ENCODE assay signal across 9 cellular contexts in the genomic region with DNA sequence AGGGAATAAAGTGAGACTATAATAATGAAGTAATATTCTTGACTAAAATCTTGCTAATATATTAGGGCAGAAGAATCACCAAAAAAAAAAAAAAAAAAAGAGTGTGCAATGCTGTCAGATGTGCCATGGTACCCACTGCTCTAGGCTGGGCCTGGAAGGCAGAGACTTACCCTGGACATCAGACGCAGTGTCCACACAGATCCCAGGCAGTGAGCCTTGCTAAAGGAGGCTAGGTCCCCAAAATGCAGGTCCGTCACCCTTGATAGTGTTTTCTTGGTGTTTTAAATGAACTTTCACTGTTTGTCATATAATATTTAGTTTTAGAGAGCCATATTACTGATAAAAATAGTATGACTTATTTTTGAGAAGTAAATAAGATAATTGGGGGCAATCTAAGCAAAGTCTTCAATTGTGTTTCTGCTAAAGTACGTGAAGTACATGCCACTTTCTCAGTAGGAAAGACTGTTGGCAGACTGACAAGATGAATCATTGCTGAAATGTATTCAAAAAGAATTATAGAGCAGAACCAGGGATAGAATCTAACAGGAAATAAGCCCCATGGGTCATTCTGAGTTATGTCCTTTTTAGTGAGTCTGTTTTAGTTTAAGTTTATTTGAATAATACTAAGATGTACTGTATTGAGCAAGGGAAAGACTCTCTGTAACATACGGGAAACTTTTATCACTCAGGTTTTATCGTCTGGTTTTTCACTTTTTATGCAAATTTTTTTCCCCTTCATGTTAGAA.
A peak's percentile ranks its signal among the peaks of the same experiment; 100 is the strongest.
DNase-seq lines count a peak whose midpoint lies in the region; ATAC-seq and TF ChIP-seq lines count a peak whose summit lies in the region.
"Had no signal": no experiment of that assay in that cellular context is flagged by ENCODE, and none has a peak within 500 bp of the region (broad histone marks: within the 10 kb centered on the region; RNA-seq: fewer than 3 reads in every experiment).

No MANE protein-coding gene starts in this region.

- intact Hi-C loops in MCF 10A (cut with micrococcal nuclease) (no loop called here), breast epithelium (cut with DNase I; ENCODE audit: low total_unique reads) (no loop called here)

- CTCF ChIA-PET in MCF 10A (lab: Yijun Ruan, JAX) = interaction anchor here (0.5 to 1.5 kb wide), 3 partner anchors 63 to 516 kb away, joined by 3 to 4 read pairs (median 3); no protein-coding TSS in a partner anchor

- TF ChIP-seq CTCF in MCF 10A (IDR thresholded peaks at IDR 0.05; ENCODE audit: unreplicated experiment) = no peak
- no peak for TF ChIP-seq CTCF in breast epithelium (IDR thresholded peaks at IDR 0.05)
- no peak for TF ChIP-seq CTCF in RWPE2 (IDR thresholded peaks at IDR 0.05; ENCODE audit: poor library complexity, severe bottlenecking)
- TF ChIP-seq CTCF in suprapubic skin (IDR thresholded peaks at IDR 0.05) = no peak

- H3K36me3 ChIP-seq in breast epithelium (no peaks in the 10 kb centered on the region), RWPE2 (ENCODE audit: low read depth) (no peaks in the 10 kb centered on the region), suprapubic skin (no peaks in the 10 kb centered on the region)

- no peaks in the 10 kb centered on the region for H3K36me3 Mint-ChIP-seq in MCF 10A (ENCODE audit: insufficient read depth, unreplicated experiment)
- H3K36me3 Mint-ChIP-seq in natural killer cell treated with Interleukin-12 subunit alpha and Interleukin-12 subunit beta and Interleukin-15 and Interleukin-18, amount 100 ng/mL, for 72 hours = peaks cover 4% of the 10 kb centered on the region

- peaks cover 17% of the 10 kb centered on the region for H3K4me1 Mint-ChIP-seq in MCF 10A (ENCODE audit: insufficient read depth, unreplicated experiment)
- no peaks in the 10 kb centered on the region for H3K4me1 Mint-ChIP-seq in natural killer cell treated with Interleukin-12 subunit alpha and Interleukin-12 subunit beta and Interleukin-15 and Interleukin-18, amount 100 ng/mL, for 72 hours (ENCODE audit: low read depth in 2 of 2)

- POLR2A ChIA-PET in MCF 10A (lab: Yijun Ruan, JAX) = interaction anchor here (0.9 to 1.9 kb wide), 3 partner anchors 23 to 32 kb away, joined by 4 read pairs; no protein-coding TSS in a partner anchor

- no peaks in the 10 kb centered on the region for H3K27me3 ChIP-seq in breast epithelium
- H3K27me3 ChIP-seq in RWPE2 (ENCODE audit: insufficient read depth, poor library complexity, severe bottlenecking) = no peaks in the 10 kb centered on the region
- H3K27me3 ChIP-seq in suprapubic skin = no peaks in the 10 kb centered on the region

- no peaks in the 10 kb centered on the region for H3K9me3 ChIP-seq in breast epithelium
- H3K9me3 ChIP-seq in RWPE2 (ENCODE audit: severe bottlenecking) = no peaks in the 10 kb centered on the region
- no peaks in the 10 kb centered on the region for H3K9me3 ChIP-seq in suprapubic skin

- peak; percentile 94 for ATAC-seq in RWPE2 (ENCODE audit: low read depth)
- no peak for ATAC-seq in GM19467 (IDR thresholded peaks at IDR 0.05; ENCODE audit: unreplicated experiment)
- ATAC-seq in natural killer cell treated with Interleukin-12 subunit alpha and Interleukin-12 subunit beta and Interleukin-15 and Interleukin-18, amount 100 ng/mL, for 72 hours = no peak

- peak overlapping the region; percentile 39 for H3K27ac Mint-ChIP-seq in MCF 10A (ENCODE audit: low read depth, unreplicated experiment)
- no peak overlapping the region for H3K27ac Mint-ChIP-seq in natural killer cell treated with Interleukin-12 subunit alpha and Interleukin-12 subunit beta and Interleukin-15 and Interleukin-18, amount 100 ng/mL, for 72 hours

- no peak for TF ChIP-seq EP300 in suprapubic skin (IDR thresholded peaks at IDR 0.05)

- TF ChIP-seq POLR2A in breast epithelium (IDR thresholded peaks at IDR 0.05) (no peak), suprapubic skin (IDR thresholded peaks at IDR 0.05) (no peak)

- BruUV-seq in MCF 10A (replicated peaks; lab: Mats Ljungman, UMichigan) = TSS peak; percentile 84

- H3K27ac ChIP-seq in breast epithelium = no peak overlapping the region
- peak overlapping the region; percentile 93 for H3K27ac ChIP-seq in RWPE2 (ENCODE audit: poor library complexity, severe bottlenecking)
- no peak overlapping the region for H3K27ac ChIP-seq in suprapubic skin

- H3K4me3 ChIP-seq in breast epithelium (no peak overlapping the region), RWPE2 (ENCODE audit: severe bottlenecking) (no peak overlapping the region), suprapubic skin (no peak overlapping the region)

- H3K27me3 Mint-ChIP-seq in MCF 10A (ENCODE audit: insufficient read depth, unreplicated experiment) = no peaks in the 10 kb centered on the region
- H3K27me3 Mint-ChIP-seq in natural killer cell treated with Interleukin-12 subunit alpha and Interleukin-12 subunit beta and Interleukin-15 and Interleukin-18, amount 100 ng/mL, for 72 hours = no peaks in the 10 kb centered on the region

- WGBS in suprapubic skin = 53% methylated on average over 5 of the region's 5 CpGs

- H3K4me1 ChIP-seq in breast epithelium (no peaks in the 10 kb centered on the region), RWPE2 (ENCODE audit: insufficient read depth, poor library complexity, severe bottlenecking) (peaks cover 28% of the 10 kb centered on the region), suprapubic skin (peaks cover 6% of the 10 kb centered on the region)

- no peaks in the 10 kb centered on the region for H3K9me3 Mint-ChIP-seq in MCF 10A (ENCODE audit: unreplicated experiment)
- peaks cover 22% of the 10 kb centered on the region for H3K9me3 Mint-ChIP-seq in natural killer cell treated with Interleukin-12 subunit alpha and Interleukin-12 subunit beta and Interleukin-15 and Interleukin-18, amount 100 ng/mL, for 72 hours

- no peak overlapping the region for H3K4me3 Mint-ChIP-seq in MCF 10A (ENCODE audit: unreplicated experiment)
- H3K4me3 Mint-ChIP-seq in natural killer cell treated with Interleukin-12 subunit alpha and Interleukin-12 subunit beta and Interleukin-15 and Interleukin-18, amount 100 ng/mL, for 72 hours = no peak overlapping the region

- DNase-seq in MCF 10A (ENCODE audit: unreplicated experiment) (peak; percentile 95), breast epithelium (ENCODE audit: low spot score in 2 of 2) (no peak), RWPE2 (ENCODE audit: low spot score) (no peak), fibroblast of the conjunctiva (ENCODE audit: low read depth) (peak; percentile 90), DMS153 (lab: John Stamatoyannopoulos, UW) (no peak), suprapubic skin (ENCODE audit: low spot score in 2 of 2) (no peak)
- DNase-seq in natural killer cell treated with Interleukin-12 subunit alpha and Interleukin-12 subunit beta and Interleukin-15 and Interleukin-18, amount 100 ng/mL, for 72 hours (ENCODE audit: low spot score) = no peak
- DNase-seq: activated CD4-positive, alpha-beta T cell treated with anti-CD3 and anti-CD28 coated beads, Interleukin-2, amount 50 U/mL, for 48 hours had no signal

Comparison
In these comparisons a context has a peak if more than half of its experiments do, and no peak if none do; other contexts are left out.
1. DNase-seq: peak in MCF 10A (single experiment) and fibroblast of the conjunctiva (single experiment); none in breast epithelium (0 of 2), RWPE2 (single experiment), natural killer cell treated with Interleukin-12 subunit alpha and Interleukin-12 subunit beta and Interleukin-15 and Interleukin-18, amount 100 ng/mL, for 72 hours (single experiment), DMS153 (single experiment) and suprapubic skin (0 of 2).